Comparison of ENCODE assay signal across 1 cellular context in genomic region chr3:122772827-122773226, GRCh38.
TF ChIP-seq lines count a peak whose summit lies in the region.

No MANE protein-coding gene starts in this region.

TF ChIP-seq in K562, 482 proteins besides CTCF, POLR2A, EP300 and RAD21:
- TF ChIP-seq, protein P1, sequence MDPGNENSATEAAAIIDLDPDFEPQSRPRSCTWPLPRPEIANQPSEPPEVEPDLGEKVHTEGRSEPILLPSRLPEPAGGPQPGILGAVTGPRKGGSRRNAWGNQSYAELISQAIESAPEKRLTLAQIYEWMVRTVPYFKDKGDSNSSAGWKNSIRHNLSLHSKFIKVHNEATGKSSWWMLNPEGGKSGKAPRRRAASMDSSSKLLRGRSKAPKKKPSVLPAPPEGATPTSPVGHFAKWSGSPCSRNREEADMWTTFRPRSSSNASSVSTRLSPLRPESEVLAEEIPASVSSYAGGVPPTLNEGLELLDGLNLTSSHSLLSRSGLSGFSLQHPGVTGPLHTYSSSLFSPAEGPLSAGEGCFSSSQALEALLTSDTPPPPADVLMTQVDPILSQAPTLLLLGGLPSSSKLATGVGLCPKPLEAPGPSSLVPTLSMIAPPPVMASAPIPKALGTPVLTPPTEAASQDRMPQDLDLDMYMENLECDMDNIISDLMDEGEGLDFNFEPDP (CRISPR knock-in tag; IDR thresholded peaks at IDR 0.05) = no peak
- TF ChIP-seq ETV6 (IDR thresholded peaks at IDR 0.05; ENCODE audit: borderline replicate concordance in 1 of 2, low read depth in 2 of 2, low read length in 1 of 2) (no peak), ETV6 (CRISPR knock-in tag; IDR thresholded peaks at IDR 0.05; ENCODE audit: borderline replicate concordance) (no peak), ZNF121 (CRISPR knock-in tag; conservative IDR thresholded peaks at IDR 0.05) (peak; percentile 33), DIDO1 (tag; IDR thresholded peaks at IDR 0.05; ENCODE audit: low read depth) (no peak), KAT8 (IDR thresholded peaks at IDR 0.05; ENCODE audit: low read depth) (no peak)
